ENCODE assay signal across 8 cellular contexts in genomic region chr17:48671697-48672171, GRCh38.
DNase-seq lines count a peak whose midpoint lies in the region; ATAC-seq and TF ChIP-seq lines count a peak whose summit lies in the region.

No MANE protein-coding gene starts in this region.

- DNase-seq in Ammon's horn (ENCODE audit: low spot score) (peak; percentile 85), HCEC 1CT (peak; percentile 62), NOMO-1 treated with DMSO at 0.1 percent for 48 hours (lab: John Stamatoyannopoulos, UW; ENCODE audit: unreplicated experiment) (peak; percentile 66), erythroblast (lab: John Stamatoyannopoulos, UW) (peak; percentile 58 to 82)
- DNase-seq in activated CD8-positive, alpha-beta memory T cell treated with anti-CD3 and anti-CD28 coated beads, Interleukin-2, amount 50 U/mL, for 48 hours: peak; percentile 83
- DNase-seq in stimulated activated CD8-positive, alpha-beta memory T cell treated with anti-CD3 and anti-CD28 coated beads, Interleukin-2, amount 100 ng/mL, for 1 hour (ENCODE audit: low read depth in 2 of 2): peak; percentile 32 to 59

- H3K27me3 ChIP-seq in mucosa of rectum (ENCODE audit: control insufficient read depth in 2 of 2, insufficient read depth in 2 of 2, low read length in 2 of 2): peaks cover 0 to 2% of the 10 kb centered on the region in 2 donors

- peak overlapping the region in 1 of 2 donors; percentile 45 for H3K9ac ChIP-seq in mucosa of rectum (ENCODE audit: low read depth in 1 of 2, low read length in 2 of 2)

- peaks cover 4 to 5% of the 10 kb centered on the region in 2 donors for H3K4me1 ChIP-seq in mucosa of rectum (ENCODE audit: control insufficient read depth in 2 of 2, insufficient read depth in 2 of 2, low read length in 2 of 2)

- H3K27ac ChIP-seq in mucosa of rectum (ENCODE audit: low read depth in 2 of 2, low read length in 2 of 2): peak overlapping the region; percentile 11 to 16

- H3K9me3 ChIP-seq in mucosa of rectum (ENCODE audit: control insufficient read depth in 2 of 2, low read length in 2 of 2): no peaks in the 10 kb centered on the region

- ATAC-seq in HG02678 (IDR thresholded peaks at IDR 0.05; ENCODE audit: unreplicated experiment): no peak

- TF ChIP-seq POLR2A in erythroblast (IDR thresholded peaks at IDR 0.05; ENCODE audit: low read length): no peak

- H3K36me3 ChIP-seq in mucosa of rectum (ENCODE audit: control insufficient read depth in 2 of 2, insufficient read depth in 2 of 2, low read length in 2 of 2): no peaks in the 10 kb centered on the region

- peak overlapping the region; percentile 53 to 76 for H3K4me3 ChIP-seq in mucosa of rectum (ENCODE audit: low read length in 2 of 2)
